15 cellular contexts compared by ENCODE assay signal in the genomic region with DNA sequence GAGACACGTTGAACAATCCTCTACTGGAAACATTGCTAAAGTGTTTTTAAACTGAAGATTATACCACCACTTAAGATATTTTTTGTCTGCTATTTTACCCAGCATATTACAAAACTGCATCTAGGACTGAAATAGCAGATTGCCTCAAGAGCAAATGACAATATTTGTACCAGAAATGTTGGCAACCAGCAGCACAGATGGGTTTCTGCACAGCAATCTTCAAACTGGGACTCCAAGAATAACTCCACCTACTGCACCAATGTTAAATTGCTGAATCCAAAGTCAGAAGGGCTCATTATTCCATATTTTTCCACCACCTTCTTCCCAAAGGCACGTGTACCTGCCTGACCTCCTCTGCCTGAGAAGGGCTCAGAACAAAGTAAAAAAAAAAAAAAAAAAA.
DNase-seq lines count a peak whose midpoint lies in the region; ATAC-seq and FAIRE-seq lines count a peak whose summit lies in the region.
"Had no signal": no experiment of that assay in that cellular context is flagged by ENCODE, and none has a peak within 500 bp of the region (broad histone marks: within the 10 kb centered on the region; RNA-seq: fewer than 3 reads in every experiment).

No MANE protein-coding gene starts in this region.

- CTCF ChIA-PET in activated naive CD4-positive, alpha-beta T cell treated with anti-CD3 and anti-CD28 coated beads, Interleukin-2, amount 10 ng/mL, durations not matched to agents 7 days and 5 days (lab: Charles Lee): no interaction called here

- H3K9ac ChIP-seq in adipocyte (ENCODE audit: low read length): peak overlapping the region; percentile 2

- in situ Hi-C loops in KBM-7 (cut with MboI; ENCODE audit: low pct_unique_long_range_greater_than_20kb, low sequenced_read_pairs): no loop called here

- peaks cover 5% of the 10 kb centered on the region for H3K36me3 ChIP-seq in adipocyte (ENCODE audit: control insufficient read depth, insufficient read depth, low read length, severe bottlenecking)
- H3K36me3 ChIP-seq: prostate gland, tibial artery had no signal

- ATAC-seq in GM18520 (IDR thresholded peaks at IDR 0.05; ENCODE audit: unreplicated experiment): no peak
- ATAC-seq: effector memory CD8-positive, alpha-beta T cell had no signal

- H3K4me3 Mint-ChIP-seq in activated naive CD4-positive, alpha-beta T cell treated with anti-CD3 and anti-CD28 coated beads, Interleukin-2, amount 50 U/mL, for 24 hours: peak overlapping the region; percentile 11
- no peak overlapping the region for H3K4me3 Mint-ChIP-seq in activated naive CD4-positive, alpha-beta T cell treated with anti-CD3 and anti-CD28 coated beads, Interleukin-2, amount 10 ng/mL, durations not matched to agents 7 days and 5 days

- H3K4me1 ChIP-seq in adipocyte (ENCODE audit: control insufficient read depth, insufficient read depth, low read length): peaks cover 65% of the 10 kb centered on the region
- H3K4me1 ChIP-seq: prostate gland had no signal

- H3K4me3 ChIP-seq in adipocyte (ENCODE audit: low read length): no peak overlapping the region
- H3K4me3 ChIP-seq: PC-9, prostate gland, tibial artery had no signal

- FAIRE-seq in islet of Langerhans (lab: Jason Lieb, UNC) (peak; percentile 71), frontal cortex (lab: Jason Lieb, UNC) (no peak)

- peaks cover 95% of the 10 kb centered on the region for H3K4me1 Mint-ChIP-seq in activated naive CD4-positive, alpha-beta T cell treated with anti-CD3 and anti-CD28 coated beads, Interleukin-2, amount 50 U/mL, for 24 hours
- peaks cover 85% of the 10 kb centered on the region for H3K4me1 Mint-ChIP-seq in activated naive CD4-positive, alpha-beta T cell treated with anti-CD3 and anti-CD28 coated beads, Interleukin-2, amount 10 ng/mL, durations not matched to agents 7 days and 5 days

- H3K27ac Mint-ChIP-seq in activated naive CD4-positive, alpha-beta T cell treated with anti-CD3 and anti-CD28 coated beads, Interleukin-2, amount 50 U/mL, for 24 hours: peak overlapping the region; percentile 86
- no peak overlapping the region for H3K27ac Mint-ChIP-seq in activated naive CD4-positive, alpha-beta T cell treated with anti-CD3 and anti-CD28 coated beads, Interleukin-2, amount 10 ng/mL, durations not matched to agents 7 days and 5 days

- H3K27me3 Mint-ChIP-seq in activated naive CD4-positive, alpha-beta T cell treated with anti-CD3 and anti-CD28 coated beads, Interleukin-2, amount 50 U/mL, for 24 hours: no peaks in the 10 kb centered on the region
- H3K27me3 Mint-ChIP-seq in activated naive CD4-positive, alpha-beta T cell treated with anti-CD3 and anti-CD28 coated beads, Interleukin-2, amount 10 ng/mL, durations not matched to agents 7 days and 5 days: no peaks in the 10 kb centered on the region
- H3K27me3 Mint-ChIP-seq: effector memory CD8-positive, alpha-beta T cell had no signal

- peaks cover 13% of the 10 kb centered on the region for H3K36me3 Mint-ChIP-seq in activated naive CD4-positive, alpha-beta T cell treated with anti-CD3 and anti-CD28 coated beads, Interleukin-2, amount 50 U/mL, for 24 hours
- peaks cover 30% of the 10 kb centered on the region for H3K36me3 Mint-ChIP-seq in activated naive CD4-positive, alpha-beta T cell treated with anti-CD3 and anti-CD28 coated beads, Interleukin-2, amount 10 ng/mL, durations not matched to agents 7 days and 5 days

- H3K9me3 Mint-ChIP-seq in activated naive CD4-positive, alpha-beta T cell treated with anti-CD3 and anti-CD28 coated beads, Interleukin-2, amount 50 U/mL, for 24 hours: peaks cover 7% of the 10 kb centered on the region
- H3K9me3 Mint-ChIP-seq in activated naive CD4-positive, alpha-beta T cell treated with anti-CD3 and anti-CD28 coated beads, Interleukin-2, amount 10 ng/mL, durations not matched to agents 7 days and 5 days: peaks cover 9% of the 10 kb centered on the region
- H3K9me3 Mint-ChIP-seq: effector memory CD8-positive, alpha-beta T cell had no signal

- H3K9me3 ChIP-seq in adipocyte (ENCODE audit: control insufficient read depth, low read length): peaks cover 2% of the 10 kb centered on the region
- H3K9me3 ChIP-seq: prostate gland had no signal

- DNase-seq in activated naive CD4-positive, alpha-beta T cell treated with anti-CD3 and anti-CD28 coated beads, Interleukin-2, amount 10 ng/mL, durations not matched to agents 7 days and 5 days: no peak
- DNase-seq in adipocyte (ENCODE audit: low read depth) (no peak), superior temporal gyrus (ENCODE audit: extremely low spot score) (peak; percentile 75), frontal cortex (ENCODE audit: low spot score in 2 of 2) (no peak), KBM-7 (no peak)
- DNase-seq: ACHN; effector memory CD8-positive, alpha-beta T cell; Karpas-422; PC-9; T-helper 9 cell; tibial artery had no signal

- H3K27me3 ChIP-seq in adipocyte (replicated peaks; ENCODE audit: control insufficient read depth, insufficient read depth, low read length): no peaks in the 10 kb centered on the region
- H3K27me3 ChIP-seq: tibial artery had no signal
